34 cellular contexts compared by ENCODE assay signal in the genomic region with DNA sequence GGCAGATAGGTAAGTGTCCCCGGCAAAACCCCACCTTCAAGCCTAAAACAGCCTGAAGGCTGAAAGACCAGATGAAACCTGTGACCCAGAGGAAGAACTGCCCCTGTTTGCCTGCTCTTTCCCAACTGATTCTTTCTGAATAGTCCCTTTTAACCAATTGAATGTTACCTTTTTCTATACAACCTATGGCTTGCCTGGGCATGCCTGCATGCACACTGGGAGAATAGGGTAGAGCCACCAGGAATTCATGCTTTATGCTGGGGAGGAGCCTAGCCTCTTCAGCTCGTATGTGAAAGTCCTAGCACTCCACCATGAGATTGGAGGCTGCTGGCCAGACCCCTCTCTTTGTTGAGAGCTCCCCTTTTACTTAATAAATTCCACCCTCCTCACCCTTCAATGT.
"Had no signal": no experiment of that assay in that cellular context is flagged by ENCODE, and none has a peak within 500 bp of the region (broad histone marks: within the 10 kb centered on the region; RNA-seq: fewer than 3 reads in every experiment).

No MANE protein-coding gene starts in this region.

- H3K27me3 Mint-ChIP-seq: stimulated activated memory B cell treated with anti-CD40 and anti-IgM and Interleukin-4, amounts not matched to agents 10 μg/mL and 1 μg/mL and 100 μg/mL, for 72 hours; stimulated activated naive CD8-positive, alpha-beta T cell treated with anti-CD3 and anti-CD28 coated beads, Interleukin-15, amount 100 ng/mL, for 72 hours had no signal

- H3K4me3 ChIP-seq: adrenal gland, body of pancreas, coronary artery, dorsolateral prefrontal cortex, heart left ventricle, left lung, lower lobe of right lung, pancreas, prostate gland, skin epidermis, upper lobe of right lung had no signal

- H3K4me1 Mint-ChIP-seq: nephron progenitor cell; stimulated activated memory B cell treated with anti-CD40 and anti-IgM and Interleukin-4, amounts not matched to agents 10 μg/mL and 1 μg/mL and 100 μg/mL, for 72 hours; stimulated activated naive CD8-positive, alpha-beta T cell treated with anti-CD3 and anti-CD28 coated beads, Interleukin-15, amount 100 ng/mL, for 72 hours had no signal

- ATAC-seq: body of pancreas; heart left ventricle; left lung; lower lobe of right lung; pancreas; sciatic nerve; stimulated activated memory B cell treated with anti-CD40 and anti-IgM and Interleukin-4, amounts not matched to agents 10 μg/mL and 1 μg/mL and 100 μg/mL, for 72 hours; stimulated activated naive CD8-positive, alpha-beta T cell treated with anti-CD3 and anti-CD28 coated beads, Interleukin-15, amount 100 ng/mL, for 72 hours; upper lobe of right lung had no signal

- H3K4me3 Mint-ChIP-seq: activated naive CD8-positive, alpha-beta T cell; nephron progenitor cell; stimulated activated memory B cell treated with anti-CD40 and anti-IgM and Interleukin-4, amounts not matched to agents 10 μg/mL and 1 μg/mL and 100 μg/mL, for 72 hours; stimulated activated naive CD8-positive, alpha-beta T cell treated with anti-CD3 and anti-CD28 coated beads, Interleukin-15, amount 100 ng/mL, for 72 hours; T-helper 1 cell treated with Interleukin-12 subunit alpha and Interleukin-12 subunit beta and Interleukin-4 antibody, amounts not matched to agents 30 μg/mL and 1 μg/mL, for 36 hours had no signal

- H3K27me3 ChIP-seq: adrenal gland, body of pancreas, dorsolateral prefrontal cortex, heart left ventricle, left lung, pancreas, upper lobe of right lung had no signal

- FAIRE-seq: pancreas, TTC549 had no signal

- DNase-seq: activated CD4-positive, alpha-beta T cell treated with anti-CD3 and anti-CD28 coated beads for 4 hours; activated CD4-positive, alpha-beta T cell treated with anti-CD3 and anti-CD28 coated beads, Interleukin-2, amount 50 U/mL, for 4 hours; activated effector memory CD4-positive, alpha-beta T cell treated with Interleukin-2 at 50 U/mL for 16 hours; activated naive CD4-positive, alpha-beta T cell treated with Interleukin-2 at 50 U/mL for 16 hours; activated T-cell treated with anti-CD3 and anti-CD28 coated beads for 4 hours; adrenal gland; aorta; body of pancreas; dorsolateral prefrontal cortex; effector memory CD4-positive, alpha-beta T cell; foreskin fibroblast; heart left ventricle; hypothalamus; left lung; lower lobe of right lung; nephron progenitor cell; nucleus accumbens; pancreas; retina; stimulated activated CD4-positive, alpha-beta T cell treated with anti-CD3 and anti-CD28 coated beads, Interleukin-4, amount 100 ng/mL, for 4 hours; stimulated activated CD8-positive, alpha-beta memory T cell treated with anti-CD3 and anti-CD28 coated beads, Interleukin-4, amount 100 ng/mL, for 48 hours; stimulated activated naive CD8-positive, alpha-beta T cell treated with anti-CD3 and anti-CD28 coated beads, Interleukin-15, amount 100 ng/mL, for 72 hours; substantia nigra; T-helper 9 cell; upper lobe of right lung had no signal

- H3K27ac ChIP-seq: adrenal gland, body of pancreas, coronary artery, dorsolateral prefrontal cortex, heart left ventricle, left lung, lower lobe of right lung, pancreas, prostate gland, skin epidermis, upper lobe of right lung, VCaP had no signal

- H3K36me3 Mint-ChIP-seq: activated naive CD8-positive, alpha-beta T cell; stimulated activated memory B cell treated with anti-CD40 and anti-IgM and Interleukin-4, amounts not matched to agents 10 μg/mL and 1 μg/mL and 100 μg/mL, for 72 hours had no signal

- H3K36me3 ChIP-seq: adrenal gland, heart left ventricle, left lung, lower lobe of right lung, pancreas, prostate gland, upper lobe of right lung had no signal

- H3K9me3 ChIP-seq: pancreas, prostate gland, upper lobe of right lung had no signal

- H3K27ac Mint-ChIP-seq: activated naive CD8-positive, alpha-beta T cell; nephron progenitor cell; stimulated activated memory B cell treated with anti-CD40 and anti-IgM and Interleukin-4, amounts not matched to agents 10 μg/mL and 1 μg/mL and 100 μg/mL, for 72 hours; stimulated activated naive CD8-positive, alpha-beta T cell treated with anti-CD3 and anti-CD28 coated beads, Interleukin-15, amount 100 ng/mL, for 72 hours; T-helper 1 cell treated with Interleukin-12 subunit alpha and Interleukin-12 subunit beta and Interleukin-4 antibody, amounts not matched to agents 30 μg/mL and 1 μg/mL, for 36 hours had no signal

- H3K4me1 ChIP-seq: adrenal gland, heart left ventricle, left lung, lower lobe of right lung, pancreas, prostate gland, upper lobe of right lung had no signal
